8 cellular contexts compared by ENCODE assay signal in genomic region chr5:56909294-56910122, GRCh38. TPM values are rescaled to one million over a fixed set of nuclear protein-coding genes. Genes with fewer than 3 reads are reported as not detected.
DNase-seq lines count a peak whose midpoint lies in the region; TF ChIP-seq lines count a peak whose summit lies in the region.

SETD9 (plus strand) TSS chr5:56909596; CDS start chr5:56909646, 50 bp downstream.

- DNase-seq in GM04504 (ENCODE audit: low read depth) (peak; percentile 94), HFFc6 (peak; percentile 94), NAMALWA (ENCODE audit: low spot score) (peak; percentile 90), SK-MEL-5 (ENCODE audit: low read depth, low spot score) (peak; percentile 96), germinal center (ENCODE audit: low spot score) (peak; percentile 98), non-pigmented ciliary epithelial cell (ENCODE audit: low read depth) (peak; percentile 84), substantia nigra (lab: John Stamatoyannopoulos, UW) (peak; percentile 84 to 99 (median 97))
- peak; percentile 86 for DNase-seq in activated naive CD4-positive, alpha-beta T cell treated with anti-CD3 and anti-CD28 coated beads, Interleukin-2, amount 50 U/mL, for 16 hours

- peak within 1 kb of the TSS; percentile 96 for H3K27ac ChIP-seq in substantia nigra (ENCODE audit: low read depth, low read length, poor library complexity, severe bottlenecking)

- no peaks in the 10 kb centered on the region for H3K36me3 Mint-ChIP-seq in HFFc6 (ENCODE audit: low read depth)

- peak within 1 kb of the TSS; percentile 99 for H3K27ac Mint-ChIP-seq in HFFc6

- H3K27me3 Mint-ChIP-seq in HFFc6 (ENCODE audit: insufficient read depth): peaks cover 4% of the 10 kb centered on the region

- peaks cover 25% of the 10 kb centered on the region for H3K4me1 Mint-ChIP-seq in HFFc6 (ENCODE audit: low read depth)

- no peaks in the 10 kb centered on the region for H3K9me3 Mint-ChIP-seq in HFFc6

- in situ Hi-C loops in SK-MEL-5 (cut with HindIII; ENCODE audit: low pct_unique_long_range_greater_than_20kb, low sequenced_read_pairs): no loop called here

- TF ChIP-seq CTCF in HFFc6 (IDR thresholded peaks at IDR 0.05): no peak

- peak within 1 kb of the TSS; percentile 95 for H3K4me3 Mint-ChIP-seq in HFFc6

RNA-seq across cellular contexts. Expression of gene SETD9, which starts in this region (rescaled TPM):
- total RNA-seq in HFFc6 (2021; fragmentation: NEBNext Ultra II Directional; extraction: Animal tissue kit (Norgen Biotek cat#: 25700)): 10 to 100 TPM in 1 of 6 experiments, 1 to 10 TPM in 5; 7.4 to 10.3 (median 9.1) TPM
- 28.7 and 45.4 TPM in 2 replicates for total RNA-seq in SK-MEL-5 (2014; rRNA removed; shearing (Covaris generic))
- 18.9 and 32.3 TPM in 2 replicates for polyA plus RNA-seq in SK-MEL-5 (2015; cell fraction: cytosol; rRNA removed)
- polyA plus RNA-seq in SK-MEL-5 (2015; cell fraction: nucleus; rRNA removed): 16.0 and 18.9 TPM in 2 replicates

Comparison
In these comparisons a context has a peak if more than half of its experiments do, and no peak if none do; other contexts are left out.
1. Peak in every context shown above with its lines: DNase-seq and H3K27ac ChIP-seq.